ENCODE assay signal across 19 cellular contexts in genomic region chr1:962381-963350, GRCh38. TPM values are rescaled to one million over a fixed set of nuclear protein-coding genes. Genes with fewer than 3 reads are reported as not detected.
DNase-seq lines count a peak whose midpoint lies in the region; ATAC-seq and TF ChIP-seq lines count a peak whose summit lies in the region.
"Had no signal": no experiment of that assay in that cellular context is flagged by ENCODE, and none has a peak within 500 bp of the region (broad histone marks: within the 10 kb centered on the region; RNA-seq: fewer than 3 reads in every experiment).

No MANE protein-coding gene starts in this region.

- peak overlapping the region; percentile 17; the same call in 1 of the 2 replicates for H3K4me2 ChIP-seq in DND-41 (ENCODE audit: insufficient read depth, low read length)

- H3K9me3 Mint-ChIP-seq in T-helper 1 cell treated with Interleukin-12 subunit alpha and Interleukin-12 subunit beta and Interleukin-4 antibody, amounts not matched to agents 30 μg/mL and 1 μg/mL, for 36 hours: no peaks in the 10 kb centered on the region
- no peaks in the 10 kb centered on the region for H3K9me3 Mint-ChIP-seq in activated naive CD8-positive, alpha-beta T cell treated with anti-CD3 and anti-CD28 coated beads, Interleukin-2, amount 10 ng/mL, durations not matched to agents 7 days and 5 days
- H3K9me3 Mint-ChIP-seq in natural killer cell: no peaks in the 10 kb centered on the region

- peaks cover 7% of the 10 kb centered on the region for H3K4me1 Mint-ChIP-seq in T-helper 1 cell treated with Interleukin-12 subunit alpha and Interleukin-12 subunit beta and Interleukin-4 antibody, amounts not matched to agents 30 μg/mL and 1 μg/mL, for 36 hours (ENCODE audit: low read depth)
- H3K4me1 Mint-ChIP-seq in activated naive CD8-positive, alpha-beta T cell treated with anti-CD3 and anti-CD28 coated beads, Interleukin-2, amount 10 ng/mL, durations not matched to agents 7 days and 5 days: peaks cover 10% of the 10 kb centered on the region
- H3K4me1 Mint-ChIP-seq in natural killer cell: peaks cover 11 to 12% of the 10 kb centered on the region in 2 donors

- peaks cover 43% of the 10 kb centered on the region for H3K4me1 ChIP-seq in DND-41 (ENCODE audit: insufficient read depth, low read length)

- H3K36me3 ChIP-seq in DND-41 (ENCODE audit: insufficient read depth, low read length): peaks cover 29% of the 10 kb centered on the region
- H3K36me3 ChIP-seq: adrenal gland, neutrophil had no signal

- DNase-seq in T-helper 1 cell: no peak
- DNase-seq in DND-41: no peak
- DNase-seq in activated naive CD8-positive, alpha-beta T cell treated with anti-CD3 and anti-CD28 coated beads, Interleukin-2, amount 10 ng/mL, durations not matched to agents 7 days and 5 days: no peak
- no peak for DNase-seq in natural killer cell
- DNase-seq in NCI-H2029 (lab: John Stamatoyannopoulos, UW): no peak
- no peak for DNase-seq in iPS-NIHi11 (ENCODE audit: low spot score)
- DNase-seq: adrenal gland; central memory CD4-positive, alpha-beta T cell; DMS53; GOT3; NCI-H1694; stimulated activated CD4-positive, alpha-beta T cell treated with anti-CD3 and anti-CD28 coated beads, Interleukin-15, amount 100 ng/mL, for 24 hours had no signal

- H3K9me3 ChIP-seq in DND-41 (ENCODE audit: insufficient read depth, low read length, severe bottlenecking): no peaks in the 10 kb centered on the region
- H3K9me3 ChIP-seq: adrenal gland, BLaER1, neutrophil had no signal

- H4K20me1 ChIP-seq in DND-41 (ENCODE audit: insufficient read depth, low read length): peaks cover 24% of the 10 kb centered on the region

- no peak for ATAC-seq in DND-41 (ENCODE audit: insufficient read depth, low read depth)
- ATAC-seq in activated naive CD8-positive, alpha-beta T cell treated with anti-CD3 and anti-CD28 coated beads, Interleukin-2, amount 10 ng/mL, durations not matched to agents 7 days and 5 days (ENCODE audit: low read depth): no peak
- ATAC-seq in natural killer cell: no peak
- no peak for ATAC-seq in HG02588 (IDR thresholded peaks at IDR 0.05; ENCODE audit: unreplicated experiment)

- no peak overlapping the region for H3K27ac Mint-ChIP-seq in T-helper 1 cell treated with Interleukin-12 subunit alpha and Interleukin-12 subunit beta and Interleukin-4 antibody, amounts not matched to agents 30 μg/mL and 1 μg/mL, for 36 hours
- no peak overlapping the region for H3K27ac Mint-ChIP-seq in activated naive CD8-positive, alpha-beta T cell treated with anti-CD3 and anti-CD28 coated beads, Interleukin-2, amount 10 ng/mL, durations not matched to agents 7 days and 5 days
- no peak overlapping the region for H3K27ac Mint-ChIP-seq in natural killer cell

- H3K79me2 ChIP-seq in DND-41 (ENCODE audit: insufficient read depth, low read length): peaks cover 14% of the 10 kb centered on the region

- peak overlapping the region; percentile 71 for H3K4me3 Mint-ChIP-seq in T-helper 1 cell treated with Interleukin-12 subunit alpha and Interleukin-12 subunit beta and Interleukin-4 antibody, amounts not matched to agents 30 μg/mL and 1 μg/mL, for 36 hours
- peak overlapping the region; percentile 67 for H3K4me3 Mint-ChIP-seq in activated naive CD8-positive, alpha-beta T cell treated with anti-CD3 and anti-CD28 coated beads, Interleukin-2, amount 10 ng/mL, durations not matched to agents 7 days and 5 days
- peak overlapping the region; percentile 28 for H3K4me3 Mint-ChIP-seq in natural killer cell

- no peak overlapping the region for H3K4me3 ChIP-seq in DND-41 (ENCODE audit: low read depth in 1 of 2, low read length in 2 of 2)
- H3K4me3 ChIP-seq: adrenal gland had no signal

- no peak overlapping the region for H3K27ac ChIP-seq in DND-41 (ENCODE audit: low read length)
- H3K27ac ChIP-seq: 22Rv1, adrenal gland, BLaER1, neutrophil, VCaP had no signal

- POLR2A ChIA-PET in activated naive CD8-positive, alpha-beta T cell treated with anti-CD3 and anti-CD28 coated beads, Interleukin-2, amount 10 ng/mL, durations not matched to agents 7 days and 5 days (lab: Charles Lee): no interaction called here

- TF ChIP-seq CTCF in DND-41 (IDR thresholded peaks at IDR 0.05; ENCODE audit: borderline replicate concordance, extremely low read depth, low read length, poor library complexity, severe bottlenecking): no peak
- no peak for TF ChIP-seq CTCF in natural killer cell (IDR thresholded peaks at IDR 0.05)

- peaks cover 5% of the 10 kb centered on the region for H3K27me3 ChIP-seq in DND-41 (ENCODE audit: insufficient read depth, low read length, poor library complexity)
- H3K27me3 ChIP-seq: adrenal gland had no signal

- H3K27me3 Mint-ChIP-seq in T-helper 1 cell treated with Interleukin-12 subunit alpha and Interleukin-12 subunit beta and Interleukin-4 antibody, amounts not matched to agents 30 μg/mL and 1 μg/mL, for 36 hours (ENCODE audit: low read depth): no peaks in the 10 kb centered on the region
- no peaks in the 10 kb centered on the region for H3K27me3 Mint-ChIP-seq in activated naive CD8-positive, alpha-beta T cell treated with anti-CD3 and anti-CD28 coated beads, Interleukin-2, amount 10 ng/mL, durations not matched to agents 7 days and 5 days
- no peaks in the 10 kb centered on the region for H3K27me3 Mint-ChIP-seq in natural killer cell (ENCODE audit: low read depth in 2 of 2)

- intact Hi-C loops in natural killer cell (cut with micrococcal nuclease): no loop called here

- H2AFZ ChIP-seq in DND-41 (ENCODE audit: low read depth, low read length): no peak overlapping the region

- peaks cover 2% of the 10 kb centered on the region for H3K36me3 Mint-ChIP-seq in T-helper 1 cell treated with Interleukin-12 subunit alpha and Interleukin-12 subunit beta and Interleukin-4 antibody, amounts not matched to agents 30 μg/mL and 1 μg/mL, for 36 hours (ENCODE audit: low read depth)
- H3K36me3 Mint-ChIP-seq in activated naive CD8-positive, alpha-beta T cell treated with anti-CD3 and anti-CD28 coated beads, Interleukin-2, amount 10 ng/mL, durations not matched to agents 7 days and 5 days: peaks cover 1% of the 10 kb centered on the region
- H3K36me3 Mint-ChIP-seq in natural killer cell: no peaks in the 10 kb centered on the region

- H3K9ac ChIP-seq in DND-41 (ENCODE audit: low read depth, low read length): no peak overlapping the region
- H3K9ac ChIP-seq: BLaER1 had no signal

RNA-seq across cellular contexts. Expression of gene KLHL17, which starts 2.3 kb away (rescaled TPM):
- 10 to 100 TPM; 35.3 to 35.4 TPM for total RNA-seq in activated naive CD8-positive, alpha-beta T cell treated with anti-CD3 and anti-CD28 coated beads, Interleukin-2, amount 10 ng/mL, durations not matched to agents 7 days and 5 days
- 10 to 100 TPM; 17.8 to 33.5 (median 22.4) TPM for total RNA-seq in natural killer cell

RNA-seq across cellular contexts. Expression of gene NOC2L, which starts 3.6 kb away (rescaled TPM):
- 10 to 100 TPM; 63.0 to 63.4 TPM for total RNA-seq in activated naive CD8-positive, alpha-beta T cell treated with anti-CD3 and anti-CD28 coated beads, Interleukin-2, amount 10 ng/mL, durations not matched to agents 7 days and 5 days
- total RNA-seq in natural killer cell: 10 to 100 TPM; 61.4 to 66.0 (median 61.8) TPM

RNA-seq across cellular contexts. Expression of gene PLEKHN1, which starts 3.6 kb away (rescaled TPM):
- total RNA-seq in activated naive CD8-positive, alpha-beta T cell treated with anti-CD3 and anti-CD28 coated beads, Interleukin-2, amount 10 ng/mL, durations not matched to agents 7 days and 5 days: 1 to 10 TPM; 3.0 to 4.8 TPM
- 1 to 10 TPM; 1.3 to 1.9 (median 1.3) TPM for total RNA-seq in natural killer cell

RNA-seq across cellular contexts. Expression of gene PERM1, which starts 19.2 kb away (rescaled TPM):
- not detected for total RNA-seq in activated naive CD8-positive, alpha-beta T cell treated with anti-CD3 and anti-CD28 coated beads, Interleukin-2, amount 10 ng/mL, durations not matched to agents 7 days and 5 days
- total RNA-seq in natural killer cell: not detected
- total RNA-seq: lung microvascular endothelial cell had no signal

RNA-seq across cellular contexts. Expression of gene HES4, which starts 37.2 kb away (rescaled TPM):
- 1 to 10 TPM in 1 of 2 experiments, under 1 TPM in 1; 0.60 to 1.1 TPM for total RNA-seq in activated naive CD8-positive, alpha-beta T cell treated with anti-CD3 and anti-CD28 coated beads, Interleukin-2, amount 10 ng/mL, durations not matched to agents 7 days and 5 days
- total RNA-seq in natural killer cell: 10 to 100 TPM; 15.4 to 35.5 (median 28.9) TPM
